Comparison of ENCODE assay signal across 9 cellular contexts in the genomic region with DNA sequence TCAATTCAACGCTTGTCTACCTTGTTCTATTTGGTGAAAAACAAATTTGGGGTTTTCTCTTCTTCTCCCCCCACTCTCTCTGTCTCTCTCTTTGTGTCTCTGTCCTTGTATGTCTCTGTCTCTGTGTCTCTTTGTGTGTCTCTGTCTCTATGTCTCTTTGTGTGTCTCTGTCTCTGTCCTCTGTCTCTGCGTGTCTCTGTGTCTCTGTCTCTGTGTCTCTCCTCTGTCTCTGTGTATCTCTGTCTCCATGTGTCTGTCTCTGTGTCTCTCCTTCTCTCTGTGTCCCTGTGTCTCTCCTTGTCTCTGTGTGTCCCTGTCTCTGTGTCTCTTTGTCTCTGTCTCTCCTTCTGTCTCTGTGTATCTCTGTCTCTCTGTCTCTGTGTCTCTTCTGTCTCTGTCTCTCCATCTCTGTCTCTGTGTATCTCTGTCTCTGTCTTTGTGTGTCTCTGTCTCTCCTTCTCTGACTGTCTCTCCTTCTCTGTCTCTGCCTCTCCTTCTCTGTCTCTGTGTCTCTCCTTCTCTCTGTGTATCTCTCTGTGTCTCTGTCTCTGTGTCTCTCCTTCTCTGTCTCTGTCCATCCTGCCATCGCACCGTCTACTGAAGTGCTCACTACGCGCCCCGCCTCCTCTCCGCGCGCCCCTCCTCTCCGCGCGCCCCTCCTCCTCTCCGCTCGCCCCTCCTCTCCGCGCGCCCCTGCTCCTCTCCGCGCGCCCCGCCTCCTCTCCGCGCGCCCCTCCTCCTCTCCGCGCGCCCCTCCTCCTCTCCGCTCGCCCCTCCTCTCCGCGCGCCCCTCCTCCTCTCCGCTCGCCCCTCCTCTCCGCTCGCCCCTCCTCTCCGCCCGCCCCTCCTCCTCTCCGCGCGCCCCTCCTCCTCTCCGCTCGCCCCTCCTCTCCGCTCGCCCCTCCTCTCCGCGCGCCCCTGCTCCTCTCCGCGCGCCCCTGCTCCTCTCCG. TPM values are rescaled to one million over a fixed set of nuclear protein-coding genes. Genes with fewer than 3 reads are reported as not detected.
A peak's percentile ranks its signal among the peaks of the same experiment; 100 is the strongest.
DNase-seq lines count a peak whose midpoint lies in the region; ATAC-seq and TF ChIP-seq lines count a peak whose summit lies in the region.
"Had no signal": no experiment of that assay in that cellular context is flagged by ENCODE, and none has a peak within 500 bp of the region (broad histone marks: within the 10 kb centered on the region; RNA-seq: fewer than 3 reads in every experiment).

No MANE protein-coding gene starts in this region.

- peak overlapping the region; percentile 78 for H3K4me3 Mint-ChIP-seq in activated naive CD8-positive, alpha-beta T cell treated with anti-CD3 and anti-CD28 coated beads, Interleukin-2, amount 50 U/mL, for 24 hours

- no peak overlapping the region for H3K27ac Mint-ChIP-seq in activated naive CD8-positive, alpha-beta T cell treated with anti-CD3 and anti-CD28 coated beads, Interleukin-2, amount 50 U/mL, for 24 hours

- H3K36me3 ChIP-seq in liver (ENCODE audit: control insufficient read depth in 4 of 4, insufficient read depth in 3 of 4, low read depth in 1 of 4, low read length in 3 of 4) (no peaks in the 10 kb centered on the region), urinary bladder (ENCODE audit: insufficient read depth) (no peaks in the 10 kb centered on the region)

- no peak for TF ChIP-seq RAD21 in liver (IDR thresholded peaks at IDR 0.05)

- no peaks in the 10 kb centered on the region for H3K9me3 Mint-ChIP-seq in activated naive CD8-positive, alpha-beta T cell treated with anti-CD3 and anti-CD28 coated beads, Interleukin-2, amount 50 U/mL, for 24 hours

- H3K9ac ChIP-seq in liver (ENCODE audit: low read depth in 1 of 2, low read length in 2 of 2): no peak overlapping the region

- no peak for ATAC-seq in activated naive CD8-positive, alpha-beta T cell treated with anti-CD3 and anti-CD28 coated beads, Interleukin-2, amount 50 U/mL, for 24 hours
- no peak for ATAC-seq in HG03045 (IDR thresholded peaks at IDR 0.05; ENCODE audit: unreplicated experiment)

- H3K36me3 Mint-ChIP-seq in activated naive CD8-positive, alpha-beta T cell treated with anti-CD3 and anti-CD28 coated beads, Interleukin-2, amount 50 U/mL, for 24 hours (ENCODE audit: low read depth): no peaks in the 10 kb centered on the region

- no peaks in the 10 kb centered on the region for H3K27me3 ChIP-seq in liver (ENCODE audit: control insufficient read depth in 4 of 4, insufficient read depth in 4 of 4, low read length in 3 of 4)

- H3K27me3 Mint-ChIP-seq in activated naive CD8-positive, alpha-beta T cell treated with anti-CD3 and anti-CD28 coated beads, Interleukin-2, amount 50 U/mL, for 24 hours: peaks cover 45% of the 10 kb centered on the region

- H3K27ac ChIP-seq in liver (ENCODE audit: low read depth in 1 of 2, low read length in 2 of 2): peak overlapping the region in 1 of 2 donors; percentile 12
- H3K27ac ChIP-seq in urinary bladder (ENCODE audit: low read depth): no peak overlapping the region

- H3K4me3 ChIP-seq in liver (ENCODE audit: low read depth in 1 of 3, low read length in 3 of 3) (peak overlapping the region in 2 of 3 donors; percentile 19 to 41), urinary bladder (ENCODE audit: low read depth, low read length) (peak overlapping the region; percentile 24)

- 5% methylated on average over 53 of the region's 53 CpGs for WGBS in liver
- 6% methylated on average over 31 of the region's 53 CpGs for WGBS in urinary bladder

- TF ChIP-seq CTCF in liver (IDR thresholded peaks at IDR 0.05; ENCODE audit: low read depth, low read length, missing input control): no peak

- DNase-seq in ELR (ENCODE audit: low read depth) (peak; percentile 60), NCI-H146 (lab: John Stamatoyannopoulos, UW) (peak; percentile 78), GM19240 (ENCODE audit: insufficient read length, low spot score) (no peak), epidermal melanocyte (ENCODE audit: insufficient read length, low spot score) (no peak)
- peak; percentile 17 for DNase-seq in activated naive CD8-positive, alpha-beta T cell treated with anti-CD3 and anti-CD28 coated beads, Interleukin-2, amount 50 U/mL, for 24 hours

- H3K4me1 ChIP-seq in liver (ENCODE audit: control insufficient read depth in 4 of 4, insufficient read depth in 4 of 4, low read length in 3 of 4) (peaks cover 3 to 29% (median 13%) of the 10 kb centered on the region in 4 donors), urinary bladder (ENCODE audit: insufficient read depth) (no peaks in the 10 kb centered on the region)

- no peaks in the 10 kb centered on the region for H3K9me3 ChIP-seq in liver (ENCODE audit: control insufficient read depth in 4 of 4, low read length in 3 of 4)

- peaks cover 20% of the 10 kb centered on the region for H3K4me1 Mint-ChIP-seq in activated naive CD8-positive, alpha-beta T cell treated with anti-CD3 and anti-CD28 coated beads, Interleukin-2, amount 50 U/mL, for 24 hours

TF ChIP-seq in liver, 16 proteins besides CTCF, POLR2A, EP300 and RAD21:
- TF ChIP-seq, protein P1, sequence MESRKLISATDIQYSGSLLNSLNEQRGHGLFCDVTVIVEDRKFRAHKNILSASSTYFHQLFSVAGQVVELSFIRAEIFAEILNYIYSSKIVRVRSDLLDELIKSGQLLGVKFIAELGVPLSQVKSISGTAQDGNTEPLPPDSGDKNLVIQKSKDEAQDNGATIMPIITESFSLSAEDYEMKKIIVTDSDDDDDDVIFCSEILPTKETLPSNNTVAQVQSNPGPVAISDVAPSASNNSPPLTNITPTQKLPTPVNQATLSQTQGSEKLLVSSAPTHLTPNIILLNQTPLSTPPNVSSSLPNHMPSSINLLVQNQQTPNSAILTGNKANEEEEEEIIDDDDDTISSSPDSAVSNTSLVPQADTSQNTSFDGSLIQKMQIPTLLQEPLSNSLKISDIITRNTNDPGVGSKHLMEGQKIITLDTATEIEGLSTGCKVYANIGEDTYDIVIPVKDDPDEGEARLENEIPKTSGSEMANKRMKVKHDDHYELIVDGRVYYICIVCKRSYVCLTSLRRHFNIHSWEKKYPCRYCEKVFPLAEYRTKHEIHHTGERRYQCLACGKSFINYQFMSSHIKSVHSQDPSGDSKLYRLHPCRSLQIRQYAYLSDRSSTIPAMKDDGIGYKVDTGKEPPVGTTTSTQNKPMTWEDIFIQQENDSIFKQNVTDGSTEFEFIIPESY (IDR thresholded peaks at IDR 0.05): no peak
- no peak for TF ChIP-seq HNF4A (conservative IDR thresholded peaks at IDR 0.05)
- peak; percentile 26 for TF ChIP-seq SP1 (IDR thresholded peaks at IDR 0.05)

RNA-seq across cellular contexts. Expression of gene LRCOL1, which starts 12.8 kb away (rescaled TPM):
- total RNA-seq in liver: 1 to 10 TPM in 1 of 2 donors, not detected in 1; 2.6 TPM
- polyA plus RNA-seq in liver: 10 to 100 TPM in 1 of 2 donors, 1 to 10 TPM in 1; 5.9 to 40.7 TPM
- not detected for total RNA-seq in urinary bladder
- polyA plus RNA-seq in urinary bladder: 0.15 TPM
- total RNA-seq: T-helper 2 cell treated with Interferon-gamma antibody and Interleukin-4, amounts not matched to agents 100 ng/mL and 5 ng/mL, for 36 hours had no signal

RNA-seq across cellular contexts. Expression of gene P2RX2, which starts 21.0 kb away (rescaled TPM):
- total RNA-seq in liver (not detected), urinary bladder (not detected)
- polyA plus RNA-seq in liver (not detected), urinary bladder (0.37 TPM)
- total RNA-seq: T-helper 2 cell treated with Interferon-gamma antibody and Interleukin-4, amounts not matched to agents 100 ng/mL and 5 ng/mL, for 36 hours had no signal

Comparison
In these comparisons a context has a peak if more than half of its experiments do, and no peak if none do; other contexts are left out.
1. DNase-seq: peak in ELR (single experiment), NCI-H146 (single experiment) and activated naive CD8-positive, alpha-beta T cell treated with anti-CD3 and anti-CD28 coated beads, Interleukin-2, amount 50 U/mL, for 24 hours (single experiment); none in GM19240 (single experiment) and epidermal melanocyte (single experiment).